ENCODE assay signal across 22 cellular contexts in the genomic region with DNA sequence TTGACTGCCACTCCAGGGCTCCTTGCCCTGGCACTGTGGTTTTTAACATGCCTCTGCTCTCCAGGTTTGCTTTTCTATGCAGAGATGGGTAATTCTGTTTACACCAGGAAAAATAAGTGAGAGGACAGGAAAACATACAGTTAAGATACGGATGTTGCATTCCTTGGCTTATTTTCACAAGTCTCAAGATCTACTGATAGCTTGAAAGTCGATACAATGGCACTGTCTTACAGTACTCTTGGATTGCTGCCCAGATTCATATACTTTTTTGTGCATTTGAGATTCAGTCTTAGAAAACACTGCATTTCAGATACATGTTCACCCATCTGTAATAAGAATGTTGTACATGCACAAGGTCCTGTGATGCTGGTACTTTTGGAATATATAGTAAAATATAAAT.
"Had no signal": no experiment of that assay in that cellular context is flagged by ENCODE, and none has a peak within 500 bp of the region (broad histone marks: within the 10 kb centered on the region; RNA-seq: fewer than 3 reads in every experiment).

No MANE protein-coding gene starts in this region.

- H3K9me3 Mint-ChIP-seq: endodermal cell, WTC11 had no signal

- FAIRE-seq: astrocyte, colon had no signal

- DNase-seq: activated CD4-positive, alpha-beta T cell treated with anti-CD3 and anti-CD28 coated beads, Interleukin-2, amount 50 U/mL, for 4 hours; activated CD8-positive, alpha-beta memory T cell treated with anti-CD3 and anti-CD28 coated beads for 24 hours; activated CD8-positive, alpha-beta memory T cell treated with anti-CD3 and anti-CD28 coated beads, Interleukin-2, amount 50 U/mL, for 4 hours; activated T-cell treated with anti-CD3 and anti-CD28 coated beads, Interleukin-2, amount 50 U/mL, for 24 hours; central memory CD4-positive, alpha-beta T cell; endodermal cell; foreskin fibroblast; heart right ventricle; islet precursor cell; left colon; mesenchymal stem cell; nucleus accumbens; retina; stimulated activated CD4-positive, alpha-beta T cell treated with anti-CD3 and anti-CD28 coated beads, Interleukin-4, amount 100 ng/mL, for 24 hours; stimulated activated naive CD4-positive, alpha-beta T cell treated with Interleukin-2 at 50 U/mL for 16 hours; T-helper 1 cell; upper lobe of left lung had no signal

- H3K4me3 ChIP-seq: heart right ventricle, upper lobe of left lung had no signal

- H3K36me3 ChIP-seq: heart right ventricle, upper lobe of left lung had no signal

- H3K9me3 ChIP-seq: heart right ventricle, upper lobe of left lung had no signal

- H3K36me3 Mint-ChIP-seq: activated naive CD8-positive, alpha-beta T cell; WTC11 had no signal

- H3K27ac ChIP-seq: heart right ventricle, upper lobe of left lung had no signal

- ATAC-seq: activated T-helper 17 cell treated with anti-CD3 and anti-CD28 coated beads, Interleukin-2, amount 50 U/mL, for 72 hours; heart right ventricle; left colon; WTC11 had no signal

- H3K4me1 Mint-ChIP-seq: activated T-helper 17 cell treated with anti-CD3 and anti-CD28 coated beads, Interleukin-2, amount 50 U/mL, for 72 hours had no signal

- H3K4me1 ChIP-seq: heart right ventricle had no signal

- H3K27me3 ChIP-seq: heart right ventricle, upper lobe of left lung had no signal

- H3K27me3 Mint-ChIP-seq: activated naive CD8-positive, alpha-beta T cell; activated T-cell treated with anti-CD3 and anti-CD28 coated beads, Interleukin-2, amount 50 U/mL, for 24 hours; activated T-helper 17 cell treated with anti-CD3 and anti-CD28 coated beads, Interleukin-2, amount 50 U/mL, for 72 hours had no signal

- H3K27ac Mint-ChIP-seq: activated naive CD8-positive, alpha-beta T cell; activated T-cell treated with anti-CD3 and anti-CD28 coated beads, Interleukin-2, amount 50 U/mL, for 24 hours; activated T-helper 17 cell treated with anti-CD3 and anti-CD28 coated beads, Interleukin-2, amount 50 U/mL, for 72 hours; endodermal cell; WTC11 had no signal

- H3K4me3 Mint-ChIP-seq: activated naive CD8-positive, alpha-beta T cell; activated T-cell treated with anti-CD3 and anti-CD28 coated beads, Interleukin-2, amount 50 U/mL, for 24 hours; activated T-helper 17 cell treated with anti-CD3 and anti-CD28 coated beads, Interleukin-2, amount 50 U/mL, for 72 hours; endodermal cell; WTC11 had no signal
